Comparison of ENCODE assay signal across 13 cellular contexts in genomic region chr5:37792976-37793328, GRCh38. TPM values are rescaled to one million over a fixed set of nuclear protein-coding genes. Genes with fewer than 3 reads are reported as not detected.
DNase-seq lines count a peak whose midpoint lies in the region; ATAC-seq and TF ChIP-seq lines count a peak whose summit lies in the region.
"Had no signal": no experiment of that assay in that cellular context is flagged by ENCODE, and none has a peak within 500 bp of the region (broad histone marks: within the 10 kb centered on the region; RNA-seq: fewer than 3 reads in every experiment).

No MANE protein-coding gene starts in this region.

- peaks cover 25% of the 10 kb centered on the region for H3K9me3 Mint-ChIP-seq in activated T-helper 1 cell treated with anti-CD3 and anti-CD28 coated beads, Interleukin-12 subunit alpha, Interleukin-12 subunit beta, Interleukin-2, Interleukin-4 antibody, amounts not matched to agents 30 ng/mL and 10 ng/mL and 1 ng/mL, durations not matched to agents 14 hours and 24 hours and 36 hours

- no peaks in the 10 kb centered on the region for H3K27me3 ChIP-seq in uterus

- H3K4me1 Mint-ChIP-seq in activated T-helper 1 cell treated with anti-CD3 and anti-CD28 coated beads, Interleukin-12 subunit alpha, Interleukin-12 subunit beta, Interleukin-2, Interleukin-4 antibody, amounts not matched to agents 30 ng/mL and 10 ng/mL and 1 ng/mL, durations not matched to agents 14 hours and 24 hours and 36 hours (ENCODE audit: low read depth): no peaks in the 10 kb centered on the region

- no peaks in the 10 kb centered on the region for H3K36me3 ChIP-seq in uterus

- H3K9me3 ChIP-seq in uterus: no peaks in the 10 kb centered on the region

- intact Hi-C loops in uterus (cut with DNase I; ENCODE audit: low total_unique reads): no loop called here
- intact Hi-C loops in activated T-helper 1 cell treated with anti-CD3 and anti-CD28 coated beads, Interleukin-12 subunit alpha, Interleukin-12 subunit beta, Interleukin-2, Interleukin-4 antibody, amounts not matched to agents 30 ng/mL and 10 ng/mL and 1 ng/mL, durations not matched to agents 14 hours and 24 hours and 36 hours (cut with micrococcal nuclease): no loop called here

- DNase-seq in AG08395 (ENCODE audit: low spot score) (peak; percentile 66), HS-27A (ENCODE audit: low read depth) (peak; percentile 87), SHP77 treated with DMSO at 0.1 percent for 48 hours (lab: John Stamatoyannopoulos, UW) (peak; percentile 27), foreskin fibroblast (peak; percentile 79 to 87), uterus (no peak)
- DNase-seq in activated T-helper 1 cell treated with anti-CD3 and anti-CD28 coated beads, Interleukin-12 subunit alpha, Interleukin-12 subunit beta, Interleukin-2, Interleukin-4 antibody, amounts not matched to agents 30 ng/mL and 10 ng/mL and 1 ng/mL, durations not matched to agents 14 hours and 24 hours and 36 hours (ENCODE audit: low spot score): no peak
- DNase-seq in stimulated activated CD4-positive, alpha-beta T cell treated with anti-CD3 and anti-CD28 coated beads, Interleukin-12 subunit alpha, Interleukin-12 subunit beta, amount 100 ng/mL, for 4 hours: no peak
- DNase-seq: DND-41, NCI-H187 treated with DMSO at 0.1 percent for 48 hours, SW 1271 had no signal

- no peaks in the 10 kb centered on the region for H3K27me3 Mint-ChIP-seq in activated T-helper 1 cell treated with anti-CD3 and anti-CD28 coated beads, Interleukin-12 subunit alpha, Interleukin-12 subunit beta, Interleukin-2, Interleukin-4 antibody, amounts not matched to agents 30 ng/mL and 10 ng/mL and 1 ng/mL, durations not matched to agents 14 hours and 24 hours and 36 hours (ENCODE audit: insufficient read depth)

- H3K27ac ChIP-seq in uterus: no peak overlapping the region
- H3K27ac ChIP-seq: parathyroid adenoma had no signal

- H3K4me1 ChIP-seq in uterus: no peaks in the 10 kb centered on the region
- H3K4me1 ChIP-seq: parathyroid adenoma had no signal

- H3K36me3 Mint-ChIP-seq in activated T-helper 1 cell treated with anti-CD3 and anti-CD28 coated beads, Interleukin-12 subunit alpha, Interleukin-12 subunit beta, Interleukin-2, Interleukin-4 antibody, amounts not matched to agents 30 ng/mL and 10 ng/mL and 1 ng/mL, durations not matched to agents 14 hours and 24 hours and 36 hours (ENCODE audit: low read depth): no peaks in the 10 kb centered on the region

- H3K4me3 Mint-ChIP-seq in activated T-helper 1 cell treated with anti-CD3 and anti-CD28 coated beads, Interleukin-12 subunit alpha, Interleukin-12 subunit beta, Interleukin-2, Interleukin-4 antibody, amounts not matched to agents 30 ng/mL and 10 ng/mL and 1 ng/mL, durations not matched to agents 14 hours and 24 hours and 36 hours: no peak overlapping the region

- no peak overlapping the region for H3K27ac Mint-ChIP-seq in activated T-helper 1 cell treated with anti-CD3 and anti-CD28 coated beads, Interleukin-12 subunit alpha, Interleukin-12 subunit beta, Interleukin-2, Interleukin-4 antibody, amounts not matched to agents 30 ng/mL and 10 ng/mL and 1 ng/mL, durations not matched to agents 14 hours and 24 hours and 36 hours

- no peak for TF ChIP-seq POLR2A in uterus (IDR thresholded peaks at IDR 0.05)

- ATAC-seq in GM21367 (IDR thresholded peaks at IDR 0.05; ENCODE audit: unreplicated experiment): no peak

- H3K4me3 ChIP-seq in foreskin fibroblast (ENCODE audit: low read depth in 1 of 2, low read length in 2 of 2) (no peak overlapping the region), uterus (no peak overlapping the region)

- TF ChIP-seq CTCF in foreskin fibroblast (IDR thresholded peaks at IDR 0.05; ENCODE audit: low read depth, low read length) (no peak), uterus (IDR thresholded peaks at IDR 0.05) (no peak)

RNA-seq across cellular contexts. Expression of gene GDNF, which starts 46.9 kb away (rescaled TPM):
- total RNA-seq in uterus: 1 to 10 TPM in 1 of 4 donors, under 1 TPM in 2, not detected in 1; 0.77 to 1.0 (median 0.85) TPM
- total RNA-seq in activated T-helper 1 cell treated with anti-CD3 and anti-CD28 coated beads, Interleukin-12 subunit alpha, Interleukin-12 subunit beta, Interleukin-2, Interleukin-4 antibody, amounts not matched to agents 30 ng/mL and 10 ng/mL and 1 ng/mL, durations not matched to agents 14 hours and 24 hours and 36 hours: 0.36 and 0.44 TPM in 2 replicates
- total RNA-seq: endothelial cell of umbilical vein had no signal

Comparison
In these comparisons a context has a peak if more than half of its experiments do, and no peak if none do; other contexts are left out.
1. DNase-seq: peak in AG08395 (single experiment), HS-27A (single experiment), SHP77 treated with DMSO at 0.1 percent for 48 hours (single experiment) and foreskin fibroblast (2 of 2); none in uterus (0 of 2), activated T-helper 1 cell treated with anti-CD3 and anti-CD28 coated beads, Interleukin-12 subunit alpha, Interleukin-12 subunit beta, Interleukin-2, Interleukin-4 antibody, amounts not matched to agents 30 ng/mL and 10 ng/mL and 1 ng/mL, durations not matched to agents 14 hours and 24 hours and 36 hours (single experiment) and stimulated activated CD4-positive, alpha-beta T cell treated with anti-CD3 and anti-CD28 coated beads, Interleukin-12 subunit alpha, Interleukin-12 subunit beta, amount 100 ng/mL, for 4 hours (single experiment).